ENCODE assay signal across 32 cellular contexts in the genomic region with DNA sequence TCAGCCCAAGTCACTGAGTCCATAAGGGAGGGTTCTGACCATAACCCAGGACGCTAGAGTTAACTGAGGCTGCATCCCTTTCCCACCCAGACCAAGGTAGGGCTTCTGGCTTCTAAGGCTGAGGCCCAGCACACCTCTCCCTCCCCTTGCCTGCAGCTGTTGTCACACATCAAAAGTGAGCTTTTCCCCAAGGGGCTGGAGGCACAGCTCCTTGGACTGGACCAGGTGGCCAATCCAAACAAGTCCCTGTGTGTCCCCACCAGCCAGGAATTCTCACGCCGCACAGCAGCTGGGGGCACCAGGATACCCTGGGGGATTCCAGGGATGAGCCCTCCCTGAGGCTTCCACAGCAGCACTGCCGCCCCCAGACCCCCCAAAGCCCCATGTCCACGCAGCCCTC. TPM values are rescaled to one million over a fixed set of nuclear protein-coding genes. Genes with fewer than 3 reads are reported as not detected.
"Had no signal": no experiment of that assay in that cellular context is flagged by ENCODE, and none has a peak within 500 bp of the region (broad histone marks: within the 10 kb centered on the region; RNA-seq: fewer than 3 reads in every experiment).

No MANE protein-coding gene starts in this region.

- H3K27me3 ChIP-seq: ascending aorta, breast epithelium, cardiac muscle cell, colonic mucosa, heart right ventricle had no signal

- H3K4me1 ChIP-seq: ascending aorta, breast epithelium, colonic mucosa, esophagus squamous epithelium, gastroesophageal sphincter, heart right ventricle had no signal

- H3K27ac ChIP-seq: ascending aorta, breast epithelium, cardiac muscle cell, colonic mucosa, epithelial cell of prostate, esophagus squamous epithelium, gastroesophageal sphincter, heart right ventricle had no signal

- DNase-seq: activated CD4-positive, alpha-beta T cell treated with anti-CD3 and anti-CD28 coated beads, Interleukin-2, amount 10 ng/mL, durations not matched to agents 24 days and 14 days; activated CD4-positive, CD25-positive, alpha-beta regulatory T cell; activated CD4-positive, CD25-positive, alpha-beta regulatory T cell treated with anti-CD3 and anti-CD28 coated beads, Interleukin-2, amount 50 U/mL, for 72 hours; activated CD8-positive, alpha-beta memory T cell treated with anti-CD3 and anti-CD28 coated beads, Interleukin-2, amount 50 U/mL, for 48 hours; activated gamma-delta T cell; activated naive CD4-positive, alpha-beta T cell; activated naive CD4-positive, alpha-beta T cell treated with anti-CD3 and anti-CD28 coated beads, Interleukin-2, amount 10 ng/mL, durations not matched to agents 7 days and 5 days; activated naive CD8-positive, alpha-beta T cell treated with anti-CD3 and anti-CD28 coated beads, Interleukin-2, amount 10 ng/mL, durations not matched to agents 7 days and 5 days; activated T-cell treated with anti-CD3 and anti-CD28 coated beads for 4 hours; activated T-cell treated with anti-CD3 and anti-CD28 coated beads, Interleukin-2, amount 50 U/mL, for 24 hours; central memory CD4-positive, alpha-beta T cell; cerebellar nuclear complex; colonic mucosa; effector CD8-positive, alpha-beta T cell; esophagus squamous epithelium; foreskin melanocyte; heart right ventricle; T-helper 2 cell had no signal

- H3K36me3 ChIP-seq: ascending aorta, breast epithelium, cardiac muscle cell, colonic mucosa, esophagus squamous epithelium, gastroesophageal sphincter, heart right ventricle had no signal

- H3K9me3 ChIP-seq: ascending aorta, breast epithelium, colonic mucosa, esophagus squamous epithelium, gastroesophageal sphincter, heart right ventricle had no signal

- ATAC-seq: activated CD4-positive, alpha-beta T cell treated with anti-CD3 and anti-CD28 coated beads for 36 hours; activated naive CD4-positive, alpha-beta T cell treated with anti-CD3 and anti-CD28 coated beads, Interleukin-2, amount 50 U/mL, for 72 hours; activated T-cell treated with anti-CD3 and anti-CD28 coated beads, Interleukin-2, amount 50 U/mL, for 72 hours; gastroesophageal sphincter; heart right ventricle had no signal

- H3K4me3 ChIP-seq: ascending aorta, breast epithelium, cardiac muscle cell, colonic mucosa, esophagus squamous epithelium, gastroesophageal sphincter, heart right ventricle had no signal

RNA-seq across cellular contexts. Expression of gene ISLR2, which starts 22.3 kb away (rescaled TPM):
- total RNA-seq: activated CD4-positive, alpha-beta memory T cell treated with anti-CD3 and anti-CD28 coated beads for 36 hours; activated CD4-positive, alpha-beta T cell treated with anti-CD3 and anti-CD28 coated beads, Interleukin-2, amount 10 ng/mL, durations not matched to agents 24 days and 14 days; activated naive CD4-positive, alpha-beta T cell treated with anti-CD3 and anti-CD28 coated beads, Interleukin-2, amount 50 U/mL, for 72 hours; activated naive CD8-positive, alpha-beta T cell treated with anti-CD3 and anti-CD28 coated beads, Interleukin-2, amount 10 ng/mL, durations not matched to agents 7 days and 5 days; cardiac muscle cell; endothelial cell of umbilical vein; fibroblast of lung; fibroblast of villous mesenchyme had no signal

RNA-seq across cellular contexts. Expression of gene GOLGA6A, which starts 25.8 kb away (rescaled TPM):
- total RNA-seq: activated CD4-positive, alpha-beta memory T cell treated with anti-CD3 and anti-CD28 coated beads for 36 hours; activated CD4-positive, alpha-beta T cell treated with anti-CD3 and anti-CD28 coated beads for 36 hours; activated CD4-positive, alpha-beta T cell treated with anti-CD3 and anti-CD28 coated beads, Interleukin-2, amount 10 ng/mL, durations not matched to agents 24 days and 14 days; ascending aorta; colonic mucosa; dermis microvascular lymphatic vessel endothelial cell; endothelial cell of umbilical vein; esophagus squamous epithelium; fibroblast of villous mesenchyme; glomerular endothelial cell; heart right ventricle had no signal
